7 cellular contexts compared by ENCODE assay signal in the genomic region with DNA sequence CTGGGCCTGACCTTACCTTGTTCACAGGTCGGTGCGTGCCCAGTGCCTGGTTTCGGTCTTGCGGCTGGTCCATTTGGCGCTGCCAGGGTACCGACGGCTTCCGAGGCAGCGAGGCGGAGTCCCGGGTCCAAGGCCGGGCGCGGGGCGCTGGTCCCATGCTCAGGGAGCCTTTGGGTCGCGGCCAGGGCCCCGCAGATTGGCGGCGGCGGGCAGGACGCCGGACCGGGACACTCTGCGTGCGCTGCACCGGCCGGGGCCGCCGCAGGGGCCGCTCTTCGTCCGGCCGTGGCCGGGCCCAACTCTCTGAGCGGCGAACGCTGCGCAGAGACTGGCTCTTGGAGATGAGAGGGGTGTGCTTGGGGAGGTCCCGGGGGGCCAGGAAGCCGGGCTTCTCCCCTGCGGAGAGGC. TPM values are rescaled to one million over a fixed set of nuclear protein-coding genes. Genes with fewer than 3 reads are reported as not detected.
DNase-seq lines count a peak whose midpoint lies in the region; FAIRE-seq and TF ChIP-seq lines count a peak whose summit lies in the region.
"Had no signal": no experiment of that assay in that cellular context is flagged by ENCODE, and none has a peak within 500 bp of the region (broad histone marks: within the 10 kb centered on the region; RNA-seq: fewer than 3 reads in every experiment).

No MANE protein-coding gene starts in this region.

- DNase-seq in SJSA1 (ENCODE audit: low read depth in 1 of 2, low spot score in 2 of 2), result peak in 1 of 2 experiments; percentile 44
- DNase-seq in right atrium auricular region (ENCODE audit: low spot score), result no peak
- DNase-seq in occipital lobe (lab: John Stamatoyannopoulos, UW), result no peak
- no peak for DNase-seq in 8988T
- DNase-seq in GM12891 (ENCODE audit: insufficient read length, low spot score), result no peak
- DNase-seq: stimulated activated CD8-positive, alpha-beta memory T cell treated with anti-CD3 and anti-CD28 coated beads, Interleukin-4, amount 100 ng/mL, for 48 hours had no signal

- H3K27ac ChIP-seq in SJSA1, result no peak overlapping the region
- H3K27ac ChIP-seq in right atrium auricular region, result peak overlapping the region; percentile 70 to 73

- H3K4me2 ChIP-seq in skeletal muscle satellite cell (ENCODE audit: low read length), result peak overlapping the region; percentile 83

- H3K9ac ChIP-seq in skeletal muscle satellite cell (ENCODE audit: low read depth, low read length), result peak overlapping the region; percentile 36

- peaks cover 39% of the 10 kb centered on the region for H3K27me3 ChIP-seq in SJSA1 (replicated peaks)
- peaks cover 0 to 18% of the 10 kb centered on the region in 2 donors for H3K27me3 ChIP-seq in right atrium auricular region
- H3K27me3 ChIP-seq in skeletal muscle satellite cell (ENCODE audit: control insufficient read depth, insufficient read depth, low read length), result peaks cover 36% of the 10 kb centered on the region

- FAIRE-seq in GM12891 (lab: Jason Lieb, UNC), result no peak

- peak overlapping the region; percentile 5 for H3K4me3 ChIP-seq in SJSA1
- H3K4me3 ChIP-seq in right atrium auricular region, result peak overlapping the region; percentile 37 to 53
- peak overlapping the region; percentile 67 for H3K4me3 ChIP-seq in skeletal muscle satellite cell (ENCODE audit: low read length)

- no peak for TF ChIP-seq POLR2A in GM12891 (IDR thresholded peaks at IDR 0.05; ENCODE audit: low read depth, low read length)

- H3K4me1 ChIP-seq in SJSA1 (replicated peaks), result peaks cover 24% of the 10 kb centered on the region
- peaks cover 0 to 42% of the 10 kb centered on the region in 2 donors for H3K4me1 ChIP-seq in right atrium auricular region
- H3K4me1 ChIP-seq in skeletal muscle satellite cell (ENCODE audit: control insufficient read depth, insufficient read depth, low read length), result peaks cover 18% of the 10 kb centered on the region

- H3K36me3 ChIP-seq in SJSA1 (no peaks in the 10 kb centered on the region), right atrium auricular region (no peaks in the 10 kb centered on the region), skeletal muscle satellite cell (ENCODE audit: insufficient read depth, low read length) (no peaks in the 10 kb centered on the region)

- H3K9me3 ChIP-seq in SJSA1 (replicated peaks) (peaks cover 4% of the 10 kb centered on the region; the same call in 1 of the 2 replicates), right atrium auricular region (no peaks in the 10 kb centered on the region), skeletal muscle satellite cell (replicated peaks; ENCODE audit: low read length) (no peaks in the 10 kb centered on the region)

- peak in 1 of 2 donors; percentile 55 for TF ChIP-seq CTCF in right atrium auricular region (IDR thresholded peaks at IDR 0.05)

TF ChIP-seq in GM12891, 5 proteins besides CTCF, POLR2A, EP300 and RAD21:
- TF ChIP-seq PAX5 (IDR thresholded peaks at IDR 0.05; ENCODE audit: insufficient read depth, low read length, severe bottlenecking) (no peak), SPI1 (IDR thresholded peaks at IDR 0.05; ENCODE audit: low read depth, low read length) (no peak), TAF1 (IDR thresholded peaks at IDR 0.05; ENCODE audit: low read depth, low read length) (no peak), POU2F2 (IDR thresholded peaks at IDR 0.05; ENCODE audit: low read depth, low read length) (no peak), POLR2AphosphoS5 (IDR thresholded peaks at IDR 0.05; ENCODE audit: low read depth, low read length) (no peak)

RNA-seq across cellular contexts. Expression of gene WIZ, which starts 3.3 kb away (rescaled TPM):
- 11.6 and 13.5 TPM in 2 replicates for total RNA-seq in SJSA1 (2014; rRNA removed; shearing (Covaris generic))
- total RNA-seq in right atrium auricular region (10 to 100 TPM; 22.4 to 44.2 TPM), occipital lobe (11.1 TPM)
- total RNA-seq in skeletal muscle satellite cell (2012; rRNA removed), result 9.4 and 10.7 TPM in 2 replicates
- polyA plus RNA-seq in GM12891 (2012; ENCODE audit: low read depth, missing spikeins), result 9.0 TPM

RNA-seq across cellular contexts. Expression of gene RASAL3, which starts 11.2 kb away (rescaled TPM):
- not detected in 2 replicates for total RNA-seq in SJSA1 (2014; rRNA removed; shearing (Covaris generic))
- total RNA-seq in right atrium auricular region (1 to 10 TPM in 1 of 2 donors, under 1 TPM in 1; 0.48 to 1.7 TPM), occipital lobe (0.47 TPM)
- total RNA-seq in skeletal muscle satellite cell (2012; rRNA removed), result not detected in 2 replicates
- 31.9 TPM for polyA plus RNA-seq in GM12891 (2012; ENCODE audit: low read depth, missing spikeins)

RNA-seq across cellular contexts. Expression of gene PGLYRP2, which starts 26.2 kb away (rescaled TPM):
- not detected in 2 replicates for total RNA-seq in SJSA1 (2014; rRNA removed; shearing (Covaris generic))
- not detected for total RNA-seq in right atrium auricular region
- not detected in 2 replicates for total RNA-seq in skeletal muscle satellite cell (2012; rRNA removed)
- total RNA-seq in occipital lobe, result not detected
- polyA plus RNA-seq in GM12891 (2012; ENCODE audit: low read depth, missing spikeins), result 0.04 TPM

RNA-seq across cellular contexts. Expression of gene AKAP8L, which starts 34.3 kb away (rescaled TPM):
- 76.3 and 82.0 TPM in 2 replicates for total RNA-seq in SJSA1 (2014; rRNA removed; shearing (Covaris generic))
- total RNA-seq in right atrium auricular region (10 to 100 TPM; 66.5 to 78.2 TPM), occipital lobe (59.6 TPM)
- 48.5 and 50.7 TPM in 2 replicates for total RNA-seq in skeletal muscle satellite cell (2012; rRNA removed)
- polyA plus RNA-seq in GM12891 (2012; ENCODE audit: low read depth, missing spikeins), result 37.3 TPM

RNA-seq across cellular contexts. Expression of gene CYP4F22, which starts 55.2 kb away (rescaled TPM):
- not detected in 2 replicates for total RNA-seq in SJSA1 (2014; rRNA removed; shearing (Covaris generic))
- not detected for total RNA-seq in right atrium auricular region
- total RNA-seq in skeletal muscle satellite cell (2012; rRNA removed), result not detected in 2 replicates
- total RNA-seq in occipital lobe, result not detected
- not detected for polyA plus RNA-seq in GM12891 (2012; ENCODE audit: low read depth, missing spikeins)

Comparison
In these comparisons a context has a peak if more than half of its experiments do, and no peak if none do; other contexts are left out.
1. H3K4me3 ChIP-seq: peak in every context shown above with its lines; median percentile 67 in skeletal muscle satellite cell; 45 in right atrium auricular region; 5 in SJSA1.